10 cellular contexts compared by ENCODE assay signal in the genomic region with DNA sequence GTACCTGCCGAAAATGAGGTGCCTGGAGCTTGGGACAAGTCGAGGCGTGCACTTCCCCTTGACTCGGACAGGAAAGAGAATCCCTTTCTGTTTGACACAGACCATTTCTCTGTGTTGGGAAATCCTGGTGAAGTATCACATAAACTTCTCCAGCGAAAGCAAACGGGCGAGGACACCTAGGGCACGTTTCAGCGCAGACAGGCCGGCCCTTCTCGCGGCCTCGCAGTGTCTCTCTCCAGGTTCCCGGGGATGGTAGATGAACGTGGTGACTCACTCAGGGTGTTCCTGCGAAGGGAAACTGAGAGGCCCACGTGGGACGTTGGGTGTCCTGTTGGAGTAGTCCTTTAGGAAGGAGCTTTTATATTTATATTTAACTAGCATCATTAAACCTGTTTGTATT. TPM values are rescaled to one million over a fixed set of nuclear protein-coding genes. Genes with fewer than 3 reads are reported as not detected.
DNase-seq lines count a peak whose midpoint lies in the region; ATAC-seq, FAIRE-seq and TF ChIP-seq lines count a peak whose summit lies in the region.
"Had no signal": no experiment of that assay in that cellular context is flagged by ENCODE, and none has a peak within 500 bp of the region (broad histone marks: within the 10 kb centered on the region; RNA-seq: fewer than 3 reads in every experiment).

No MANE protein-coding gene starts in this region.

- no peak overlapping the region for H3K4ac ChIP-seq in IMR-90 (ENCODE audit: low read depth, low read length)

- no peak for FAIRE-seq in D721Med (lab: Jason Lieb, UNC)

- H2BK5ac ChIP-seq in IMR-90 (ENCODE audit: low read depth, low read length, poor library complexity, severe bottlenecking), result no peak overlapping the region

- H4K5ac ChIP-seq in IMR-90 (ENCODE audit: low read depth, low read length), result no peak overlapping the region

- H4K8ac ChIP-seq in IMR-90 (ENCODE audit: low read depth in 2 of 2, low read length in 2 of 2), result peak overlapping the region in 1 of 2 experiments; percentile 53; a peak in 1 of 4 replicates

- POLR2A ChIA-PET in IMR-90 (lab: Charles Lee; ENCODE audit: unreplicated experiment), result no interaction called here

- no peak overlapping the region for H3K23ac ChIP-seq in IMR-90 (ENCODE audit: low read depth, low read length)

- H3K9ac ChIP-seq in IMR-90 (ENCODE audit: low read depth, low read length), result no peak overlapping the region; the same call in 1 of the 2 replicates

- H3K27ac ChIP-seq in IMR-90 (ENCODE audit: insufficient read depth, low read length) (no peak overlapping the region), adrenal gland (peak overlapping the region in 3 of 5 donors; percentile 56 to 69 (median 65)), right atrium auricular region (peak overlapping the region; percentile 41 to 75)

- no peak overlapping the region for H3K56ac ChIP-seq in IMR-90 (ENCODE audit: extremely low read depth, insufficient read depth, low read length)

- TF ChIP-seq RAD21 in IMR-90 (IDR thresholded peaks at IDR 0.05; ENCODE audit: low read length), result no peak

- WGBS in IMR-90 (ENCODE audit: extremely low coverage in 2 of 2, insufficient read length in 1 of 2), 2 experiments, result 96% methylated on average over 5 of the region's 18 CpGs; no CpG with 5 or more reads in 1 of the 2 experiments
- WGBS in adrenal gland, 4 donors, result 33 to 60% (median 54%) methylated on average over 18 of the region's 18 CpGs

- no peaks in the 10 kb centered on the region for H3K9me3 Mint-ChIP-seq in stimulated activated naive B cell treated with anti-CD40 and anti-IgM and Interleukin-4, amounts not matched to agents 10 μg/mL and 1 μg/mL and 100 μg/mL, for 72 hours
- H3K9me3 Mint-ChIP-seq: activated naive CD4-positive, alpha-beta T cell treated with anti-CD3 and anti-CD28 coated beads, Interleukin-2, amount 50 U/mL, for 72 hours; T-helper 1 cell treated with Interleukin-12 subunit alpha and Interleukin-12 subunit beta and Interleukin-4 antibody, amounts not matched to agents 30 μg/mL and 1 μg/mL, for 36 hours had no signal

- H2AK9ac ChIP-seq in IMR-90 (replicated peaks; ENCODE audit: low read depth, low read length, poor library complexity), result no peak overlapping the region

- dilution Hi-C loops in IMR-90 (cut with HindIII; ENCODE audit: low sequenced_read_pairs, unreplicated experiment), result no loop called here

- no peak for TF ChIP-seq CTCF in IMR-90 (conservative IDR thresholded peaks at IDR 0.05; ENCODE audit: low read depth, low read length)
- no peak for TF ChIP-seq CTCF in adrenal gland (IDR thresholded peaks at IDR 0.05)
- TF ChIP-seq CTCF in right atrium auricular region (IDR thresholded peaks at IDR 0.05), result no peak
- TF ChIP-seq CTCF in GM13976 (IDR thresholded peaks at IDR 0.05; ENCODE audit: borderline replicate concordance, control extremely low read depth, extremely low read depth, insufficient read depth, missing control alignments), result no peak
- TF ChIP-seq CTCF in D721Med (IDR thresholded peaks at IDR 0.05; ENCODE audit: insufficient read depth, missing control alignments), result no peak

- no peak overlapping the region for H2BK120ac ChIP-seq in IMR-90 (ENCODE audit: low read depth, low read length)

- H3K27me3 ChIP-seq in IMR-90 (ENCODE audit: control insufficient read depth, insufficient read depth, low read length) (no peaks in the 10 kb centered on the region), adrenal gland (no peaks in the 10 kb centered on the region), right atrium auricular region (no peaks in the 10 kb centered on the region)

- TF ChIP-seq POLR2A in IMR-90 (IDR thresholded peaks at IDR 0.05; ENCODE audit: low read depth, low read length) (no peak), adrenal gland (IDR thresholded peaks at IDR 0.05) (no peak)

- 0 out of 2 replicates have a peak overlapping the region, but pooled peaks have one; percentile 19 for H3K14ac ChIP-seq in IMR-90 (replicated peaks; ENCODE audit: low read depth, low read length)

- H3K4me3 ChIP-seq in IMR-90 (ENCODE audit: insufficient read depth, low read depth, low read length), result no peak overlapping the region
- H3K4me3 ChIP-seq in adrenal gland, result no peak overlapping the region
- H3K4me3 ChIP-seq in right atrium auricular region, result no peak overlapping the region

- intact Hi-C loops in IMR-90 (cut with micrococcal nuclease) (loop anchor here (1.0 to 5.0 kb wide), 2 partner anchors 37 to 94 kb away; no protein-coding TSS in a partner anchor), adrenal gland (cut with DNase I) (no loop called here)

- H3K9me3 ChIP-seq in IMR-90 (ENCODE audit: control insufficient read depth, insufficient read depth, low read length) (no peaks in the 10 kb centered on the region), adrenal gland (replicated peaks in 1 of 3) (no peaks in the 10 kb centered on the region), right atrium auricular region (no peaks in the 10 kb centered on the region)

- peak overlapping the region; percentile 42 for H3K27ac Mint-ChIP-seq in stimulated activated naive B cell treated with anti-CD40 and anti-IgM and Interleukin-4, amounts not matched to agents 10 μg/mL and 1 μg/mL and 100 μg/mL, for 72 hours
- H3K27ac Mint-ChIP-seq: T-helper 1 cell treated with Interleukin-12 subunit alpha and Interleukin-12 subunit beta and Interleukin-4 antibody, amounts not matched to agents 30 μg/mL and 1 μg/mL, for 36 hours had no signal

- no peak overlapping the region for H4K91ac ChIP-seq in IMR-90 (ENCODE audit: insufficient read depth, low read depth, low read length)

- no peaks in the 10 kb centered on the region for H3K27me3 Mint-ChIP-seq in stimulated activated naive B cell treated with anti-CD40 and anti-IgM and Interleukin-4, amounts not matched to agents 10 μg/mL and 1 μg/mL and 100 μg/mL, for 72 hours

- H2AK5ac ChIP-seq in IMR-90 (ENCODE audit: low read depth, low read length), result no peak overlapping the region

- H4K20me1 ChIP-seq in IMR-90 (ENCODE audit: insufficient read depth, low read length), result no peaks in the 10 kb centered on the region

- no TSS peak for BruUV-seq in IMR-90 (replicated peaks; lab: Mats Ljungman, UMichigan)

- H3K18ac ChIP-seq in IMR-90 (ENCODE audit: low read depth, low read length), result no peak overlapping the region

- no peak overlapping the region for H3K4me2 ChIP-seq in IMR-90 (ENCODE audit: low read depth, low read length)

- peaks cover 9 to 34% of the 10 kb centered on the region in 2 experiments; a peak in 3 of 4 replicates for H3K79me1 ChIP-seq in IMR-90 (ENCODE audit: low read depth in 1 of 2, low read length in 2 of 2)

- peak; percentile 57 for DNase-seq in IMR-90
- DNase-seq in adrenal gland, result peak in 5 of 7 donors; percentile 58 to 85 (median 74)
- no peak for DNase-seq in right atrium auricular region (ENCODE audit: low spot score)
- no peak for DNase-seq in stimulated activated naive B cell treated with anti-CD40 and anti-IgM and Interleukin-4, amounts not matched to agents 10 μg/mL and 1 μg/mL and 100 μg/mL, for 72 hours
- DNase-seq in NCI-H774 (lab: John Stamatoyannopoulos, UW), result no peak
- no peak for DNase-seq in NCI-H187 treated with DMSO at 0.1 percent for 48 hours (lab: John Stamatoyannopoulos, UW)
- no peak for DNase-seq in GM13976 (ENCODE audit: low spot score)
- no peak for DNase-seq in D721Med (ENCODE audit: insufficient read length, low spot score)

- ATAC-seq in IMR-90 (ENCODE audit: low read depth), result no peak; the same call in 1 of the 2 replicates
- ATAC-seq in stimulated activated naive B cell treated with anti-CD40 and anti-IgM and Interleukin-4, amounts not matched to agents 10 μg/mL and 1 μg/mL and 100 μg/mL, for 72 hours (replicated peaks), result no peak

- no peak overlapping the region for H2BK15ac ChIP-seq in IMR-90 (ENCODE audit: low read depth, low read length)

- in situ Hi-C loops in IMR-90 (cut with MboI; ENCODE audit: low sequenced_read_pairs), result no loop called here
- in situ Hi-C loops in GM13976 (cut with MboI; ENCODE audit: low sequenced_read_pairs, unreplicated experiment), result no loop called here

- H3K4me3 Mint-ChIP-seq in stimulated activated naive B cell treated with anti-CD40 and anti-IgM and Interleukin-4, amounts not matched to agents 10 μg/mL and 1 μg/mL and 100 μg/mL, for 72 hours, result peak overlapping the region in 1 of 2 donors; percentile 16
- H3K4me3 Mint-ChIP-seq: T-helper 1 cell treated with Interleukin-12 subunit alpha and Interleukin-12 subunit beta and Interleukin-4 antibody, amounts not matched to agents 30 μg/mL and 1 μg/mL, for 36 hours had no signal

- no peak overlapping the region for H2BK20ac ChIP-seq in IMR-90 (ENCODE audit: low read depth, low read length)

- CTCF ChIA-PET in IMR-90 (lab: Yijun Ruan, JAX), result interaction anchor here (0.9 to 2.0 kb wide), 3 partner anchors 9 to 326 kb away, joined by 3 to 6 read pairs (median 3); no protein-coding TSS in a partner anchor

- H3K4me1 Mint-ChIP-seq in stimulated activated naive B cell treated with anti-CD40 and anti-IgM and Interleukin-4, amounts not matched to agents 10 μg/mL and 1 μg/mL and 100 μg/mL, for 72 hours, result peaks cover 48 to 95% of the 10 kb centered on the region in 2 donors

- H2AFZ ChIP-seq in IMR-90 (replicated peaks; ENCODE audit: low read length, poor library complexity), result no peak overlapping the region

- H3K9me1 ChIP-seq in IMR-90 (ENCODE audit: insufficient read depth, low read length), result 0 out of 2 replicates have a peak, but pooled peaks cover 3% of the 10 kb centered on the region

- H3K36me3 ChIP-seq in IMR-90 (ENCODE audit: control insufficient read depth, insufficient read depth, low read length) (peaks cover 4% of the 10 kb centered on the region), adrenal gland (replicated peaks in 1 of 2) (no peaks in the 10 kb centered on the region), right atrium auricular region (peaks cover 7% of the 10 kb centered on the region)

- peaks cover 32 to 58% of the 10 kb centered on the region in 2 donors for H3K36me3 Mint-ChIP-seq in stimulated activated naive B cell treated with anti-CD40 and anti-IgM and Interleukin-4, amounts not matched to agents 10 μg/mL and 1 μg/mL and 100 μg/mL, for 72 hours

- H3K4me1 ChIP-seq in IMR-90 (ENCODE audit: control insufficient read depth, insufficient read depth, low read length) (peaks cover 3% of the 10 kb centered on the region; the same call in 1 of the 2 replicates), adrenal gland (replicated peaks in 1 of 2) (peaks cover 0 to 21% of the 10 kb centered on the region in 2 donors), right atrium auricular region (peaks cover 0 to 36% of the 10 kb centered on the region in 2 donors)

TF ChIP-seq in IMR-90, 13 proteins besides CTCF, POLR2A, EP300 and RAD21 (continues in another document):
- TF ChIP-seq NFE2L2 (IDR thresholded peaks at IDR 0.05; ENCODE audit: low read depth, low read length) (no peak), CHD1 (IDR thresholded peaks at IDR 0.05; ENCODE audit: low read depth, low read length) (no peak), BHLHE40 (IDR thresholded peaks at IDR 0.05; ENCODE audit: low read depth, low read length) (peak; percentile 73; the same call in 1 of the 2 replicates)

RNA-seq across cellular contexts. Expression of gene ZNF750, which starts 36.3 kb away (rescaled TPM):
- total RNA-seq in IMR-90 (2012; rRNA removed) (not detected in 2 replicates), adrenal gland (under 1 TPM in 2 of 8 donors, not detected in 6; 0.07 to 0.14 TPM), right atrium auricular region (not detected)
- polyA plus RNA-seq in IMR-90 (2012; rRNA removed) (not detected in 2 replicates), adrenal gland (under 1 TPM in 2 of 3 donors, not detected in 1; 0.08 to 0.20 TPM)
- not detected in 2 replicates for polyA plus RNA-seq in IMR-90 (2012; cell fraction: cytosol; rRNA removed)
- polyA plus RNA-seq in IMR-90 (2012; cell fraction: nucleus; rRNA removed; ENCODE audit: low replicate concordance), result 0.07 TPM in 1 of 2 replicates, not detected in the other
- total RNA-seq: activated naive CD4-positive, alpha-beta T cell treated with anti-CD3 and anti-CD28 coated beads, Interleukin-2, amount 50 U/mL, for 72 hours had no signal

Comparison
In these comparisons a context has a peak if more than half of its experiments do, and no peak if none do; other contexts are left out.
1. DNase-seq: peak in IMR-90 (single experiment) and adrenal gland (5 of 7); none in right atrium auricular region (single experiment), stimulated activated naive B cell treated with anti-CD40 and anti-IgM and Interleukin-4, amounts not matched to agents 10 μg/mL and 1 μg/mL and 100 μg/mL, for 72 hours (single experiment), NCI-H774 (single experiment), NCI-H187 treated with DMSO at 0.1 percent for 48 hours (single experiment), GM13976 (single experiment) and D721Med (single experiment).